8 cellular contexts compared by ENCODE assay signal in the genomic region with DNA sequence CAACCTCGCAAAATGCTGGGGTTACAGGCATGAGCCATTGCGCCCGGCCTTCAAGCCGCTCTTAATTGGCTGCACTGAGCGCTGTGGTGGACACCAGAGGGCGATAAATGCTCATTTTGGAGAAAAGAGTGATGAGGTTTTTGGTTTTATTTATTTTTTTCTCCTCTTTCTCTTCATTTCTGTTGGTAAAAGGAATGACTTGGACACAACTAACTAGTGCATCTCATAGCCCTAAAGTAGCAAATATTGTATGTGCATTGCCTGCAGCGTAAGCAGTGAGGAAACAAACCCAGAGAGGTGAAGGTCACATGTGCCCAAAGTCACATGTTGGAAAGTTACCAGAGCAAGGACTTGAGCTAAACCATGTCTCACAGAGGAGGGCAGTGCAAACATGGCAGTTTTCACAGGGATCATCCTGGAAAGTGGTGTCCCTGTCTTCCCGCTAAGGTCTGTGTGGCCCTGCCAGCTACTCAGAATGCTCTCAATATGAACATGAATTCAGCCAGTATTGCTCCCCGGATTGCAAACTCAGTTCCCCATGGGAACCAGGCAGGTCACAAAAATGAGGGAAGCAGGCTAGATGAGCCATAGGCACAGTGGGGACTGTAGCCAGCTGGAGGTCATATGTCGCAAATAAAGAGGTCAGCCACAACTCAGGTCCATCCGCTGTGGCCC.
A peak's percentile ranks its signal among the peaks of the same experiment; 100 is the strongest.
DNase-seq lines count a peak whose midpoint lies in the region; ATAC-seq and TF ChIP-seq lines count a peak whose summit lies in the region.

No MANE protein-coding gene starts in this region.

- peak; percentile 4 for DNase-seq in NCI-H510A treated with DMSO at 0.1 percent for 48 hours (lab: John Stamatoyannopoulos, UW)
- DNase-seq in NCI-H510A (lab: John Stamatoyannopoulos, UW), result no peak
- DNase-seq in activated naive CD4-positive, alpha-beta T cell treated with anti-CD3 and anti-CD28 coated beads, Interleukin-2, amount 10 ng/mL, durations not matched to agents 7 days and 5 days, result peak; percentile 76
- DNase-seq in head of caudate nucleus, result peak; percentile 35 to 92 (median 76)
- DNase-seq in putamen (ENCODE audit: low spot score), result peak; percentile 62

- H3K27me3 Mint-ChIP-seq in activated naive CD4-positive, alpha-beta T cell treated with anti-CD3 and anti-CD28 coated beads, Interleukin-2, amount 10 ng/mL, durations not matched to agents 7 days and 5 days, result peaks cover 5% of the 10 kb centered on the region

- peak; percentile 34; the same call in 1 of the 2 replicates for TF ChIP-seq POLR2A in Raji (IDR thresholded peaks at IDR 0.05; ENCODE audit: insufficient read depth, low read depth, low read length)

- no peaks in the 10 kb centered on the region for H3K36me3 Mint-ChIP-seq in activated naive CD4-positive, alpha-beta T cell treated with anti-CD3 and anti-CD28 coated beads, Interleukin-2, amount 10 ng/mL, durations not matched to agents 7 days and 5 days

- CTCF ChIA-PET in activated naive CD4-positive, alpha-beta T cell treated with anti-CD3 and anti-CD28 coated beads, Interleukin-2, amount 10 ng/mL, durations not matched to agents 7 days and 5 days (lab: Charles Lee), result interaction anchor here (0.7 to 21.5 kb wide), 31 partner anchors 9 to 373 kb away, joined by 3 to 403 read pairs (median 4); a partner anchor contains a TSS

- ATAC-seq in HG03103 (IDR thresholded peaks at IDR 0.05; ENCODE audit: low read depth, unreplicated experiment), result peak; percentile 37
- no peak for ATAC-seq in GM19035 (IDR thresholded peaks at IDR 0.05; ENCODE audit: unreplicated experiment)

- peaks cover 32% of the 10 kb centered on the region for H3K4me1 Mint-ChIP-seq in activated naive CD4-positive, alpha-beta T cell treated with anti-CD3 and anti-CD28 coated beads, Interleukin-2, amount 10 ng/mL, durations not matched to agents 7 days and 5 days

- no peak overlapping the region for H3K27ac Mint-ChIP-seq in activated naive CD4-positive, alpha-beta T cell treated with anti-CD3 and anti-CD28 coated beads, Interleukin-2, amount 10 ng/mL, durations not matched to agents 7 days and 5 days

- intact Hi-C loops in head of caudate nucleus (cut with DNase I), result loop anchor here (2.0 to 10.0 kb wide), 2 partner anchors 60 to 168 kb away; a partner anchor contains a TSS

- no peaks in the 10 kb centered on the region for H3K9me3 Mint-ChIP-seq in activated naive CD4-positive, alpha-beta T cell treated with anti-CD3 and anti-CD28 coated beads, Interleukin-2, amount 10 ng/mL, durations not matched to agents 7 days and 5 days

- no peak overlapping the region for H3K4me3 Mint-ChIP-seq in activated naive CD4-positive, alpha-beta T cell treated with anti-CD3 and anti-CD28 coated beads, Interleukin-2, amount 10 ng/mL, durations not matched to agents 7 days and 5 days
